ENCODE assay signal across 8 cellular contexts in the genomic region with DNA sequence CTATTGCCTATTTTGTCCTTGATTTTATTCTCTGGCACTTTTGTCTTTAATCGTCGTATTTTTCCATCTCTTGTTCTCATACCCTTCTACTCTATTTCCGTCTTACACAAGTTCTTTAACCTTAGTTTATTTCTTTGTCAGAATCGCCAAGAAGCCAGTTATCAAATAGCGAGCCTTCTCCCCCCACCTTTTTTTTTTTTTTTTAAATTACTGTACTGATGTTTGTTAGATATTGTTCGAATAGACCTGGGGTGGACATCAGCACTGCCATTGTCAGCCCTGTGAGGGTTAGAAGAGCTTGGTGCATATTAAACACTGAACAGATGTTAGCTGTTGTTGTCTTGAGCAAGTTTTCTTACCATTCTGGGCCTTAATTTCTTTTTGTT. TPM values are rescaled to one million over a fixed set of nuclear protein-coding genes. Genes with fewer than 3 reads are reported as not detected.
DNase-seq lines count a peak whose midpoint lies in the region; ATAC-seq and TF ChIP-seq lines count a peak whose summit lies in the region.

No MANE protein-coding gene starts in this region.

- H3K36me3 ChIP-seq in WERI-Rb-1 (0 out of 2 replicates have a peak, but pooled peaks cover 4% of the 10 kb centered on the region), spleen (peaks cover 0 to 12% (median 0%) of the 10 kb centered on the region in 6 donors)

- WGBS in spleen, 5 donors: 0 to 2% (median 1%) methylated on average over 6 of the region's 6 CpGs

- TF ChIP-seq CTCF in WERI-Rb-1 (IDR thresholded peaks at IDR 0.05; ENCODE audit: low read depth, low read length) (no peak), spleen (IDR thresholded peaks at IDR 0.05 in 8 of 11, conservative IDR thresholded peaks at IDR 0.05 in 3 of 11) (no peak)

- TF ChIP-seq POLR2A in spleen (IDR thresholded peaks at IDR 0.05): no peak

- H3K4me1 ChIP-seq in spleen: peaks cover 20 to 79% (median 61%) of the 10 kb centered on the region in 6 donors

- no peak for ATAC-seq in GM21619 (IDR thresholded peaks at IDR 0.05; ENCODE audit: unreplicated experiment)

- H3K27me3 ChIP-seq in WERI-Rb-1 (ENCODE audit: insufficient read depth, low read depth, severe bottlenecking): no peaks in the 10 kb centered on the region
- no peaks in the 10 kb centered on the region for H3K27me3 ChIP-seq in spleen (replicated peaks in 1 of 7)

- intact Hi-C loops in spleen (cut with DNase I; ENCODE audit: low total_unique reads): no loop called here

- H3K27ac ChIP-seq in WERI-Rb-1 (peak overlapping the region; percentile 87), spleen (peak overlapping the region; percentile 93 to 100 (median 98))

- H3K9me3 ChIP-seq in WERI-Rb-1 (ENCODE audit: severe bottlenecking): no peaks in the 10 kb centered on the region
- H3K9me3 ChIP-seq in spleen: no peaks in the 10 kb centered on the region

- DNase-seq in NCI-H82 (lab: John Stamatoyannopoulos, UW): peak; percentile 22
- no peak for DNase-seq in NCI-H82 treated with DMSO at 0.1 percent for 48 hours (lab: John Stamatoyannopoulos, UW; ENCODE audit: unreplicated experiment)
- no peak for DNase-seq in WERI-Rb-1
- DNase-seq in glomerular visceral epithelial cell (ENCODE audit: extremely low spot score): peak; percentile 20
- no peak for DNase-seq in spleen
- DNase-seq in amniotic stem cell (lab: John Stamatoyannopoulos, UW): no peak
- no peak for DNase-seq in COR-L47 (lab: John Stamatoyannopoulos, UW)

- H3K4me3 ChIP-seq in WERI-Rb-1 (ENCODE audit: low read depth, low read length) (peak overlapping the region; percentile 96), spleen (peak overlapping the region; percentile 72 to 99 (median 94))

RNA-seq across cellular contexts. Expression of gene SPCS3, which starts 1.2 kb away (rescaled TPM):
- total RNA-seq in spleen: 100 to 1,000 TPM; 117 to 164 (median 144) TPM
- 10 to 100 TPM; 20.6 to 35.8 (median 28.7) TPM for polyA plus RNA-seq in spleen

RNA-seq across cellular contexts. Expression of gene ASB5, which starts 51.9 kb away (rescaled TPM):
- total RNA-seq in spleen: not detected
- polyA plus RNA-seq in spleen: under 1 TPM in 2 of 3 donors, not detected in 1; 0.06 to 0.50 TPM

Comparison
In these comparisons a context has a peak if more than half of its experiments do, and no peak if none do; other contexts are left out.
1. DNase-seq: peak in NCI-H82 (single experiment) and glomerular visceral epithelial cell (single experiment); none in NCI-H82 treated with DMSO at 0.1 percent for 48 hours (single experiment), WERI-Rb-1 (single experiment), spleen (single experiment), amniotic stem cell (single experiment) and COR-L47 (single experiment).